In the genomic region with DNA sequence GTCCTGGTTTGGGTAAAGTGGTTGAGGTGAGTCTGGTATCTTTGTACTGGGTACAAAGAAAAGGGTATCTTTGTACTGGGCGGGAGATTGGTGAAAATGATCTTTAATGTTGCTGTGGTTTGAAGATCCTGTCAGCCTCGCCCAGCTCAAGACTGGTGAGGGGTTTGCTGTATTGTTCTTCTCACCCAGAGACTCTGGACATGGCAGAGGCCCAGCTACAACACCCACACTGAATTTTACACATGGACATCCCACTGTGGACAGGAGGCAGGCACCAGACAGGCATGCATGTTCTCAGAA, we compare ENCODE assay signal across 1 cellular context.
TF ChIP-seq lines count a peak whose summit lies in the region.

No MANE protein-coding gene starts in this region.

TF ChIP-seq in HCT116, 20 proteins besides CTCF, POLR2A, EP300 and RAD21 (continued from another document):
- TF ChIP-seq, protein P1, sequence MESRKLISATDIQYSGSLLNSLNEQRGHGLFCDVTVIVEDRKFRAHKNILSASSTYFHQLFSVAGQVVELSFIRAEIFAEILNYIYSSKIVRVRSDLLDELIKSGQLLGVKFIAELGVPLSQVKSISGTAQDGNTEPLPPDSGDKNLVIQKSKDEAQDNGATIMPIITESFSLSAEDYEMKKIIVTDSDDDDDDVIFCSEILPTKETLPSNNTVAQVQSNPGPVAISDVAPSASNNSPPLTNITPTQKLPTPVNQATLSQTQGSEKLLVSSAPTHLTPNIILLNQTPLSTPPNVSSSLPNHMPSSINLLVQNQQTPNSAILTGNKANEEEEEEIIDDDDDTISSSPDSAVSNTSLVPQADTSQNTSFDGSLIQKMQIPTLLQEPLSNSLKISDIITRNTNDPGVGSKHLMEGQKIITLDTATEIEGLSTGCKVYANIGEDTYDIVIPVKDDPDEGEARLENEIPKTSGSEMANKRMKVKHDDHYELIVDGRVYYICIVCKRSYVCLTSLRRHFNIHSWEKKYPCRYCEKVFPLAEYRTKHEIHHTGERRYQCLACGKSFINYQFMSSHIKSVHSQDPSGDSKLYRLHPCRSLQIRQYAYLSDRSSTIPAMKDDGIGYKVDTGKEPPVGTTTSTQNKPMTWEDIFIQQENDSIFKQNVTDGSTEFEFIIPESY (IDR thresholded peaks at IDR 0.05; ENCODE audit: extremely low read depth, insufficient replicate concordance, low read length), result no peak
TF ChIP-seq in HCT116: peak in this region for 0.
